Comparison of ENCODE assay signal across 2 cellular contexts in the genomic region with DNA sequence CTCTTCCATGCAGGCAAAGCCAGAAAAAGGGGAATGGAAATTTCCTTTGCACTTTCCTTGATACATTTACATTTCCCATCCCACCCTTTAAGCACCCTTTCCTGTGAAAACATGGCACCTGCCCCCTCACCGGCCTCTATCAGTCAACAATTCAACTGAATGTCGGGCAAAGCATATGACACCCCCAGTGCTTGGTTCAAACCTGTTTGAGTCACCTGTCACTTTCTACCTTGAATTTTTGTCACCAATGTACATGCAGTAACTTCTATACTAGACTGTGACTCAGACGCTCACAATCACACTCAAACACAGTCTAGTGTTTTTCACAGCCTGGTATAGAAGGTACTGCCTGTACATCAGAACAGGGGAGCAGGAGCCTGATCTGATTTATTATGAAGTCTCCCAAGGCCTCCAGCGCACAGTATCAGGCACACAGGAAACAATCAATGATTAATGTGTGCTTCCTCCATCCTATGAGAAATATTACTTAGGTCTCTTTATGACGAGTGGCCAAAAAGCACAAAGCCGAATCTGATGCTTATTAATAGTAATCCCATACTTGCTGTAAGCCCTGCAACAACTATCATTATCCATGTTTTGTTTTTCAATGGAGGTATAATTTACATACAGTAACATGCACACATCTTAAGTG.
TF ChIP-seq lines count a peak whose summit lies in the region.

No MANE protein-coding gene starts in this region.

TF ChIP-seq in SK-N-SH, 30 proteins besides CTCF, POLR2A, EP300 and RAD21 (continued from another document):
- TF ChIP-seq, protein P1, sequence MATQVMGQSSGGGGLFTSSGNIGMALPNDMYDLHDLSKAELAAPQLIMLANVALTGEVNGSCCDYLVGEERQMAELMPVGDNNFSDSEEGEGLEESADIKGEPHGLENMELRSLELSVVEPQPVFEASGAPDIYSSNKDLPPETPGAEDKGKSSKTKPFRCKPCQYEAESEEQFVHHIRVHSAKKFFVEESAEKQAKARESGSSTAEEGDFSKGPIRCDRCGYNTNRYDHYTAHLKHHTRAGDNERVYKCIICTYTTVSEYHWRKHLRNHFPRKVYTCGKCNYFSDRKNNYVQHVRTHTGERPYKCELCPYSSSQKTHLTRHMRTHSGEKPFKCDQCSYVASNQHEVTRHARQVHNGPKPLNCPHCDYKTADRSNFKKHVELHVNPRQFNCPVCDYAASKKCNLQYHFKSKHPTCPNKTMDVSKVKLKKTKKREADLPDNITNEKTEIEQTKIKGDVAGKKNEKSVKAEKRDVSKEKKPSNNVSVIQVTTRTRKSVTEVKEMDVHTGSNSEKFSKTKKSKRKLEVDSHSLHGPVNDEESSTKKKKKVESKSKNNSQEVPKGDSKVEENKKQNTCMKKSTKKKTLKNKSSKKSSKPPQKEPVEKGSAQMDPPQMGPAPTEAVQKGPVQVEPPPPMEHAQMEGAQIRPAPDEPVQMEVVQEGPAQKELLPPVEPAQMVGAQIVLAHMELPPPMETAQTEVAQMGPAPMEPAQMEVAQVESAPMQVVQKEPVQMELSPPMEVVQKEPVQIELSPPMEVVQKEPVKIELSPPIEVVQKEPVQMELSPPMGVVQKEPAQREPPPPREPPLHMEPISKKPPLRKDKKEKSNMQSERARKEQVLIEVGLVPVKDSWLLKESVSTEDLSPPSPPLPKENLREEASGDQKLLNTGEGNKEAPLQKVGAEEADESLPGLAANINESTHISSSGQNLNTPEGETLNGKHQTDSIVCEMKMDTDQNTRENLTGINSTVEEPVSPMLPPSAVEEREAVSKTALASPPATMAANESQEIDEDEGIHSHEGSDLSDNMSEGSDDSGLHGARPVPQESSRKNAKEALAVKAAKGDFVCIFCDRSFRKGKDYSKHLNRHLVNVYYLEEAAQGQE (IDR thresholded peaks at IDR 0.05; ENCODE audit: low read depth, low read length), result no peak
- TF ChIP-seq NRF1 (IDR thresholded peaks at IDR 0.05; ENCODE audit: low read depth, low read length) (no peak), TAF1 (IDR thresholded peaks at IDR 0.05; ENCODE audit: borderline replicate concordance, low read depth, low read length) (no peak), GATA2 (CRISPR knock-in tag; IDR thresholded peaks at IDR 0.05) (no peak), TCF12 (IDR thresholded peaks at IDR 0.05) (no peak)

TF ChIP-seq in SK-N-SH treated with all-trans-retinoic acid at 6 μM for 48 hours, 23 proteins besides CTCF, POLR2A, EP300 and RAD21 (continued from another document):
- TF ChIP-seq CSRNP3 (CRISPR knock-in tag; IDR thresholded peaks at IDR 0.05), result no peak
- TF ChIP-seq PPARA (CRISPR knock-in tag; IDR thresholded peaks at IDR 0.05; ENCODE audit: borderline replicate concordance), result no peak
- no peak for TF ChIP-seq GLIS3 (CRISPR knock-in tag; IDR thresholded peaks at IDR 0.05)
- no peak for TF ChIP-seq ESRRG (CRISPR knock-in tag; IDR thresholded peaks at IDR 0.05)
- no peak for TF ChIP-seq ZFP3 (CRISPR knock-in tag; IDR thresholded peaks at IDR 0.05)
- no peak for TF ChIP-seq CSDC2 (CRISPR knock-in tag; IDR thresholded peaks at IDR 0.05)
- no peak for TF ChIP-seq SNAI2 (CRISPR knock-in tag; IDR thresholded peaks at IDR 0.05)
- TF ChIP-seq POU6F1 (CRISPR knock-in tag; IDR thresholded peaks at IDR 0.05; ENCODE audit: borderline replicate concordance, low read depth), result no peak
- TF ChIP-seq ZNF565 (CRISPR knock-in tag; conservative IDR thresholded peaks at IDR 0.05; ENCODE audit: low read depth), result no peak
- TF ChIP-seq ARNTL (CRISPR knock-in tag; IDR thresholded peaks at IDR 0.05; ENCODE audit: borderline replicate concordance, low read depth), result no peak
